17 cellular contexts compared by ENCODE assay signal in genomic region chr2:37643102-37644078, GRCh38. TPM values are rescaled to one million over a fixed set of nuclear protein-coding genes. Genes with fewer than 3 reads are reported as not detected.
DNase-seq lines count a peak whose midpoint lies in the region; ATAC-seq and TF ChIP-seq lines count a peak whose summit lies in the region.
"Had no signal": no experiment of that assay in that cellular context is flagged by ENCODE, and none has a peak within 500 bp of the region (broad histone marks: within the 10 kb centered on the region; RNA-seq: fewer than 3 reads in every experiment).

No MANE protein-coding gene starts in this region.

- peaks cover 77% of the 10 kb centered on the region for H3K4me1 ChIP-seq in left ventricle myocardium inferior

- no peaks in the 10 kb centered on the region for H3K27me3 Mint-ChIP-seq in activated CD8-positive, alpha-beta memory T cell treated with anti-CD3 and anti-CD28 coated beads, Interleukin-2, amount 10 ng/mL, durations not matched to agents 7 days and 5 days
- H3K27me3 Mint-ChIP-seq: activated CD4-positive, alpha-beta T cell treated with anti-CD3 and anti-CD28 coated beads, Interleukin-2, amount 10 ng/mL, durations not matched to agents 24 days and 14 days; activated naive CD8-positive, alpha-beta T cell treated with anti-CD3 and anti-CD28 coated beads, Interleukin-2, amount 10 ng/mL, durations not matched to agents 7 days and 5 days had no signal

- H3K27me3 ChIP-seq in left ventricle myocardium inferior (ENCODE audit: low read depth), result no peaks in the 10 kb centered on the region
- no peaks in the 10 kb centered on the region for H3K27me3 ChIP-seq in MG63
- H3K27me3 ChIP-seq: left lung had no signal

- H3K4me1 Mint-ChIP-seq in activated CD8-positive, alpha-beta memory T cell treated with anti-CD3 and anti-CD28 coated beads, Interleukin-2, amount 10 ng/mL, durations not matched to agents 7 days and 5 days, result peaks cover 46% of the 10 kb centered on the region

- H3K4me3 ChIP-seq in left ventricle myocardium inferior (no peak overlapping the region), MG63 (no peak overlapping the region)
- H3K4me3 ChIP-seq: left lung, thoracic aorta had no signal

- no peak for TF ChIP-seq CTCF in left ventricle myocardium inferior (IDR thresholded peaks at IDR 0.05; ENCODE audit: borderline replicate concordance)

- intact Hi-C loops in left ventricle myocardium inferior (cut with micrococcal nuclease) (no loop called here), left ventricle myocardium superior (cut with micrococcal nuclease) (no loop called here)

- peaks cover 70% of the 10 kb centered on the region for H3K36me3 Mint-ChIP-seq in activated CD8-positive, alpha-beta memory T cell treated with anti-CD3 and anti-CD28 coated beads, Interleukin-2, amount 10 ng/mL, durations not matched to agents 7 days and 5 days

- H3K27ac ChIP-seq in left ventricle myocardium inferior (replicated peaks), result peak overlapping the region; percentile 21

- H3K9me3 Mint-ChIP-seq in activated CD8-positive, alpha-beta memory T cell treated with anti-CD3 and anti-CD28 coated beads, Interleukin-2, amount 10 ng/mL, durations not matched to agents 7 days and 5 days (ENCODE audit: low read depth), result peaks cover 3% of the 10 kb centered on the region

- no peak for ATAC-seq in left ventricle myocardium superior
- ATAC-seq in activated CD8-positive, alpha-beta memory T cell treated with anti-CD3 and anti-CD28 coated beads, Interleukin-2, amount 10 ng/mL, durations not matched to agents 7 days and 5 days, result no peak
- ATAC-seq: HCT116, left lung had no signal

- no peak overlapping the region for H3K27ac Mint-ChIP-seq in activated CD8-positive, alpha-beta memory T cell treated with anti-CD3 and anti-CD28 coated beads, Interleukin-2, amount 10 ng/mL, durations not matched to agents 7 days and 5 days
- H3K27ac Mint-ChIP-seq: activated CD4-positive, alpha-beta T cell treated with anti-CD3 and anti-CD28 coated beads, Interleukin-2, amount 10 ng/mL, durations not matched to agents 24 days and 14 days; activated naive CD8-positive, alpha-beta T cell treated with anti-CD3 and anti-CD28 coated beads, Interleukin-2, amount 10 ng/mL, durations not matched to agents 7 days and 5 days had no signal

- DNase-seq in left ventricle myocardium inferior (no peak), left ventricle myocardium superior (no peak), NCI-H69 (lab: John Stamatoyannopoulos, UW) (peak; percentile 68), lung microvascular endothelial cell (ENCODE audit: low read depth in 2 of 2) (peak; percentile 54 to 60), MG63 (no peak), amniotic stem cell (lab: John Stamatoyannopoulos, UW) (no peak), NCI-H226 (no peak)
- no peak for DNase-seq in activated CD8-positive, alpha-beta memory T cell treated with anti-CD3 and anti-CD28 coated beads, Interleukin-2, amount 10 ng/mL, durations not matched to agents 7 days and 5 days
- DNase-seq: activated CD4-positive, alpha-beta T cell treated with anti-CD3 and anti-CD28 coated beads, Interleukin-2, amount 10 ng/mL, durations not matched to agents 24 days and 14 days; activated naive CD8-positive, alpha-beta T cell treated with anti-CD3 and anti-CD28 coated beads, Interleukin-2, amount 10 ng/mL, durations not matched to agents 7 days and 5 days; C1 segment of cervical spinal cord; glutamatergic neuron; Karpas-422; left lung; NCI-H526 treated with DMSO at 0.1 percent for 48 hours had no signal

- CTCF ChIA-PET in activated CD8-positive, alpha-beta memory T cell treated with anti-CD3 and anti-CD28 coated beads, Interleukin-2, amount 10 ng/mL, durations not matched to agents 7 days and 5 days (lab: Charles Lee), result interaction anchor here (0.6 to 1.3 kb wide), 3 partner anchors 208 to 1511 kb away, joined by 3 to 4 read pairs (median 3); no protein-coding TSS in a partner anchor

- peaks cover 32% of the 10 kb centered on the region for H3K36me3 ChIP-seq in left ventricle myocardium inferior
- H3K36me3 ChIP-seq in MG63, result peaks cover 62% of the 10 kb centered on the region

- no peak overlapping the region for H3K4me3 Mint-ChIP-seq in activated CD8-positive, alpha-beta memory T cell treated with anti-CD3 and anti-CD28 coated beads, Interleukin-2, amount 10 ng/mL, durations not matched to agents 7 days and 5 days
- H3K4me3 Mint-ChIP-seq: activated CD4-positive, alpha-beta T cell treated with anti-CD3 and anti-CD28 coated beads, Interleukin-2, amount 10 ng/mL, durations not matched to agents 24 days and 14 days; activated naive CD8-positive, alpha-beta T cell treated with anti-CD3 and anti-CD28 coated beads, Interleukin-2, amount 10 ng/mL, durations not matched to agents 7 days and 5 days had no signal

- H3K9me3 ChIP-seq in left ventricle myocardium inferior (replicated peaks), result no peaks in the 10 kb centered on the region
- peaks cover 7% of the 10 kb centered on the region for H3K9me3 ChIP-seq in MG63
- H3K9me3 ChIP-seq: left lung, thoracic aorta had no signal

RNA-seq across cellular contexts. Expression of gene CDC42EP3, which starts 28.1 kb away (rescaled TPM):
- 81.9 TPM for total RNA-seq in left ventricle myocardium inferior
- 89.5 TPM for total RNA-seq in left ventricle myocardium superior
- 3.2 and 9.6 TPM in 2 replicates for total RNA-seq in lung microvascular endothelial cell
- 10 to 100 TPM; 27.6 to 32.5 TPM for total RNA-seq in activated CD8-positive, alpha-beta memory T cell treated with anti-CD3 and anti-CD28 coated beads, Interleukin-2, amount 10 ng/mL, durations not matched to agents 7 days and 5 days
- 24.1 and 32.4 TPM in 2 replicates for total RNA-seq in MG63 (2014; rRNA removed; shearing (Covaris generic); ENCODE audit: low replicate concordance)

Comparison
In these comparisons a context has a peak if more than half of its experiments do, and no peak if none do; other contexts are left out.
1. DNase-seq: peak in NCI-H69 (single experiment) and lung microvascular endothelial cell (2 of 2); none in left ventricle myocardium inferior (single experiment), left ventricle myocardium superior (single experiment), activated CD8-positive, alpha-beta memory T cell treated with anti-CD3 and anti-CD28 coated beads, Interleukin-2, amount 10 ng/mL, durations not matched to agents 7 days and 5 days (single experiment), MG63 (single experiment), amniotic stem cell (single experiment) and NCI-H226 (single experiment).